Comparison of ENCODE assay signal across 23 cellular contexts in genomic region chr1:40743452-40743851, GRCh38. TPM values are rescaled to one million over a fixed set of nuclear protein-coding genes. Genes with fewer than 3 reads are reported as not detected.
"Had no signal": no experiment of that assay in that cellular context is flagged by ENCODE, and none has a peak within 500 bp of the region (broad histone marks: within the 10 kb centered on the region; RNA-seq: fewer than 3 reads in every experiment).

No MANE protein-coding gene starts in this region.

- H3K4me1 ChIP-seq: prostate gland had no signal

- H3K27ac Mint-ChIP-seq: activated naive CD4-positive, alpha-beta T cell treated with anti-CD3 and anti-CD28 coated beads, Interleukin-2, amount 10 ng/mL, durations not matched to agents 7 days and 5 days; type B pancreatic cell had no signal

- H3K9ac ChIP-seq: SK-N-SH had no signal

- ATAC-seq: natural killer cell treated with Interleukin-12 subunit alpha and Interleukin-12 subunit beta and Interleukin-15 and Interleukin-18, amount 100 ng/mL, for 72 hours had no signal

- H3K27me3 ChIP-seq: adrenal gland, ascending aorta, ovary, vagina had no signal

- DNase-seq: activated CD4-positive, alpha-beta T cell treated with anti-CD3 and anti-CD28 coated beads, Interleukin-2, amount 50 U/mL, for 48 hours; activated effector memory CD4-positive, alpha-beta T cell treated with anti-CD3 and anti-CD28 coated beads, Interleukin-2, amount 50 U/mL, for 16 hours; activated naive CD4-positive, alpha-beta T cell treated with anti-CD3 and anti-CD28 coated beads, Interleukin-2, amount 10 ng/mL, durations not matched to agents 7 days and 5 days; activated T-cell treated with anti-CD3 and anti-CD28 coated beads, Interleukin-2, amount 50 U/mL, for 4 hours; adrenal gland; central memory CD4-positive, alpha-beta T cell; effector memory CD4-positive, alpha-beta T cell; foreskin melanocyte; hippocampal formation; kidney glomerular epithelial cell; ovary; right cardiac atrium; SK-N-SH; stimulated activated CD4-positive, alpha-beta T cell treated with anti-CD3 and anti-CD28 coated beads, Interleukin-1b, Interleukin-23, amount 100 ng/mL, for 48 hours had no signal

- H3K4me3 ChIP-seq: adrenal gland, ascending aorta, ovary, prostate gland, thoracic aorta, vagina had no signal

- H3K36me3 ChIP-seq: ovary, prostate gland had no signal

- H3K27me3 Mint-ChIP-seq: activated naive CD4-positive, alpha-beta T cell treated with anti-CD3 and anti-CD28 coated beads, Interleukin-2, amount 10 ng/mL, durations not matched to agents 7 days and 5 days; memory B cell; natural killer cell treated with Interleukin-12 subunit alpha and Interleukin-12 subunit beta and Interleukin-15 and Interleukin-18, amount 100 ng/mL, for 72 hours; type B pancreatic cell had no signal

- H3K9me3 Mint-ChIP-seq: activated naive CD4-positive, alpha-beta T cell treated with anti-CD3 and anti-CD28 coated beads, Interleukin-2, amount 10 ng/mL, durations not matched to agents 7 days and 5 days; activated T-cell treated with anti-CD3 and anti-CD28 coated beads, Interleukin-2, amount 50 U/mL, for 4 hours; memory B cell; natural killer cell treated with Interleukin-12 subunit alpha and Interleukin-12 subunit beta and Interleukin-15 and Interleukin-18, amount 100 ng/mL, for 72 hours; type B pancreatic cell had no signal

- H3K27ac ChIP-seq: ovary, prostate gland, vagina, VCaP had no signal

- H3K4me2 ChIP-seq: SK-N-SH had no signal

- H3K4me3 Mint-ChIP-seq: activated naive CD4-positive, alpha-beta T cell treated with anti-CD3 and anti-CD28 coated beads, Interleukin-2, amount 10 ng/mL, durations not matched to agents 7 days and 5 days; activated T-cell treated with anti-CD3 and anti-CD28 coated beads, Interleukin-2, amount 50 U/mL, for 4 hours; memory B cell; natural killer cell treated with Interleukin-12 subunit alpha and Interleukin-12 subunit beta and Interleukin-15 and Interleukin-18, amount 100 ng/mL, for 72 hours; type B pancreatic cell had no signal

- H3K9me3 ChIP-seq: adrenal gland, ascending aorta, ovary, prostate gland, SK-N-SH, thoracic aorta, vagina had no signal

RNA-seq across cellular contexts. Expression of gene KCNQ4, which starts 40.1 kb away (rescaled TPM):
- total RNA-seq: dermis microvascular lymphatic vessel endothelial cell had no signal
